ENCODE assay signal across 1 cellular context in genomic region chr14:92121670-92122350, GRCh38.
A peak's percentile ranks its signal among the peaks of the same experiment; 100 is the strongest.
TF ChIP-seq lines count a peak whose summit lies in the region.

CPSF2 (plus strand) TSS chr14:92121969; CDS start chr14:92130985, 9,016 bp downstream.
NDUFB1 (minus strand) TSS chr14:92121706; CDS start chr14:92117637, 4,069 bp downstream.

TF ChIP-seq in HepG2, 621 proteins besides CTCF, POLR2A, EP300 and RAD21 (continued from another document and continues in another):
- TF ChIP-seq ZHX2 (IDR thresholded peaks at IDR 0.05; ENCODE audit: low read depth) (no peak), ZHX2 (CRISPR knock-in tag; IDR thresholded peaks at IDR 0.05; ENCODE audit: borderline replicate concordance) (peak; percentile 51; the same call in 1 of the 2 replicates), NBN (conservative IDR thresholded peaks at IDR 0.05) (no peak), ZNF646 (CRISPR knock-in tag; IDR thresholded peaks at IDR 0.05) (no peak), NFYC (CRISPR knock-in tag; IDR thresholded peaks at IDR 0.05) (no peak), NR2C2 (CRISPR knock-in tag; IDR thresholded peaks at IDR 0.05; ENCODE audit: borderline replicate concordance) (peak; percentile 92), CREB3 (CRISPR knock-in tag; IDR thresholded peaks at IDR 0.05) (no peak), ZNF562 (CRISPR knock-in tag; IDR thresholded peaks at IDR 0.05; ENCODE audit: borderline replicate concordance) (no peak), GZF1 (CRISPR knock-in tag; IDR thresholded peaks at IDR 0.05) (peak; percentile 63; the same call in 1 of the 2 replicates), THAP11 (CRISPR knock-in tag; IDR thresholded peaks at IDR 0.05) (no peak; the same call in 1 of the 2 replicates), ZNF451 (CRISPR knock-in tag; IDR thresholded peaks at IDR 0.05) (peak; percentile 52; the same call in 1 of the 2 replicates), ZFYVE20 (CRISPR knock-in tag; IDR thresholded peaks at IDR 0.05; ENCODE audit: borderline replicate concordance, low read depth) (peak; percentile 83; the same call in 1 of the 2 replicates), PITX1 (CRISPR knock-in tag; IDR thresholded peaks at IDR 0.05) (peak; percentile 46; the same call in 1 of the 2 replicates), ZNF18 (CRISPR knock-in tag; IDR thresholded peaks at IDR 0.05; ENCODE audit: insufficient replicate concordance) (no peak), KDM5B (CRISPR knock-in tag; IDR thresholded peaks at IDR 0.05; ENCODE audit: borderline replicate concordance) (peak; percentile 44), DBP (CRISPR knock-in tag; IDR thresholded peaks at IDR 0.05; ENCODE audit: not compliant biosample characterization) (no peak), DR1 (CRISPR knock-in tag; IDR thresholded peaks at IDR 0.05) (no peak), ZNF3 (CRISPR knock-in tag; IDR thresholded peaks at IDR 0.05) (no peak), CBX2 (IDR thresholded peaks at IDR 0.05; ENCODE audit: low read depth, low read length) (no peak), CBX2 (CRISPR knock-in tag; IDR thresholded peaks at IDR 0.05; ENCODE audit: low read depth) (no peak), ZNF496 (CRISPR knock-in tag; IDR thresholded peaks at IDR 0.05; ENCODE audit: insufficient replicate concordance) (no peak), RNF2 (conservative IDR thresholded peaks at IDR 0.05; ENCODE audit: low read depth) (no peak), ZNF724P (CRISPR knock-in tag; IDR thresholded peaks at IDR 0.05; ENCODE audit: borderline replicate concordance) (peak; percentile 83; the same call in 1 of the 2 replicates), ZNF839 (CRISPR knock-in tag; IDR thresholded peaks at IDR 0.05; ENCODE audit: borderline replicate concordance) (no peak), ZNF564 (CRISPR knock-in tag; IDR thresholded peaks at IDR 0.05) (no peak), KDM3A (CRISPR knock-in tag; IDR thresholded peaks at IDR 0.05; ENCODE audit: low read depth) (no peak), PHF21A (CRISPR knock-in tag; IDR thresholded peaks at IDR 0.05) (peak; percentile 3; the same call in 1 of the 2 replicates), ZBTB37 (CRISPR knock-in tag; IDR thresholded peaks at IDR 0.05) (no peak), ZNF121 (CRISPR knock-in tag; IDR thresholded peaks at IDR 0.05) (no peak), CEBPB (IDR thresholded peaks at IDR 0.05; ENCODE audit: borderline replicate concordance, low read depth, low read length) (no peak), PREB (CRISPR knock-in tag; IDR thresholded peaks at IDR 0.05) (peak; percentile 82; the same call in 1 of the 2 replicates), EEA1 (CRISPR knock-in tag; IDR thresholded peaks at IDR 0.05; ENCODE audit: borderline replicate concordance) (no peak; the same call in 1 of the 2 replicates), ZMAT5 (CRISPR knock-in tag; IDR thresholded peaks at IDR 0.05; ENCODE audit: borderline replicate concordance, low read depth) (no peak), MXD1 (CRISPR knock-in tag; IDR thresholded peaks at IDR 0.05) (no peak), BCL6 (CRISPR knock-in tag; IDR thresholded peaks at IDR 0.05) (no peak), ZNF558 (CRISPR knock-in tag; IDR thresholded peaks at IDR 0.05; ENCODE audit: borderline replicate concordance) (peak; percentile 57; the same call in 1 of the 2 replicates), RORA (CRISPR knock-in tag; IDR thresholded peaks at IDR 0.05) (no peak), CBX5 (CRISPR knock-in tag; IDR thresholded peaks at IDR 0.05; ENCODE audit: borderline replicate concordance) (no peak)
